10 cellular contexts compared by ENCODE assay signal in the genomic region with DNA sequence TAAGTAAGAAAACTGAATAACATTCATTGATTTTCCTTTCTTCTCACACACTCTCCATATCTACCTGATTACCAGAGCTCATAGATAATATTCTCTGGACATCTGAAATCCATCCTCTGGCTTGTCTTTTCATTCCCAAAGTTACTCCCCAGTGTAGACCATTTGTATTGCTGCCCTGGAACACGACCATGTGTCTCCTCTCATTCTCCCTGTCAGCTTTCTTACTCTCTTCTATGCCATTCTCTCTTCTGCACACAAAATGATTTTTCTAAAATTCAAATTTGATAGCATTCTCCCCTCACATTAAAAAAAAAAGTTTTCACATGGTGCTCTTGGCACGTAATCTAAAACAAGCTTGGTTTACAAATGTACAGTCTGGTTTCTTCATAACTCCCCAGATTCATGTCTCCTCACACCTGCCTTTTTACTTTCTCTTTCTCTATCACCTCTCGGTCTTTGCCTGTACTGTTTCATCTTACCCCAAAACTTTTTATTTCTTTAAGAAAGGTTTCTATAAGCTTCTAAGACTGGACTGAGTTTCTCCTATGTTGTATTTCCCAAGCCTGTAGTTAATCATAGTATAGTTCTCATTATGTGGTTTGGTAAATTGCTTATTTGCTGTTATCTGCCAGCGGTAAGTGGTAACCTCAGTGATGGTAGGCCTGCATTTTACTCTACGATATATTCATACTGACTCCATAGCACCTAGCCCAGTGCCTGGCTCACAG. TPM values are rescaled to one million over a fixed set of nuclear protein-coding genes. Genes with fewer than 3 reads are reported as not detected.
DNase-seq lines count a peak whose midpoint lies in the region; ATAC-seq and TF ChIP-seq lines count a peak whose summit lies in the region.
"Had no signal": no experiment of that assay in that cellular context is flagged by ENCODE, and none has a peak within 500 bp of the region (broad histone marks: within the 10 kb centered on the region; RNA-seq: fewer than 3 reads in every experiment).

No MANE protein-coding gene starts in this region.

- no peaks in the 10 kb centered on the region for H3K9me3 ChIP-seq in breast epithelium
- no peaks in the 10 kb centered on the region for H3K9me3 ChIP-seq in SU-DHL-6 (ENCODE audit: insufficient read depth, low read length)
- H3K9me3 ChIP-seq in A673 (ENCODE audit: low read depth, low read length, poor library complexity, severe bottlenecking): no peaks in the 10 kb centered on the region

- BruUV-seq in MCF 10A (replicated peaks; lab: Mats Ljungman, UMichigan) (no TSS peak), A673 (replicated peaks; lab: Mats Ljungman, UMichigan) (no TSS peak)

- no peak for TF ChIP-seq POLR2A in breast epithelium (IDR thresholded peaks at IDR 0.05)

- no peaks in the 10 kb centered on the region for H3K4me1 ChIP-seq in breast epithelium
- peaks cover 3% of the 10 kb centered on the region for H3K4me1 ChIP-seq in A673 (ENCODE audit: insufficient read depth, low read length, poor library complexity, severe bottlenecking)

- H3K27me3 ChIP-seq in breast epithelium: no peaks in the 10 kb centered on the region
- H3K27me3 ChIP-seq in SU-DHL-6 (ENCODE audit: low read length): no peaks in the 10 kb centered on the region
- H3K27me3 ChIP-seq in A673 (replicated peaks; ENCODE audit: insufficient read depth, low read depth, low read length, poor library complexity): no peaks in the 10 kb centered on the region

- H3K79me2 ChIP-seq in SU-DHL-6 (ENCODE audit: insufficient read depth, low read length): no peaks in the 10 kb centered on the region

- no peak overlapping the region for H3K9ac ChIP-seq in SU-DHL-6 (ENCODE audit: low read length)
- H3K9ac ChIP-seq: GM23248 had no signal

- TF ChIP-seq CTCF in MCF 10A (IDR thresholded peaks at IDR 0.05; ENCODE audit: unreplicated experiment) (no peak), breast epithelium (IDR thresholded peaks at IDR 0.05) (no peak), SU-DHL-6 (IDR thresholded peaks at IDR 0.05; ENCODE audit: insufficient read depth, low read length, poor library complexity, severe bottlenecking) (no peak), A673 (conservative IDR thresholded peaks at IDR 0.05; ENCODE audit: low read depth, low read length) (no peak)

- no peaks in the 10 kb centered on the region for H3K9me3 Mint-ChIP-seq in MCF 10A (ENCODE audit: unreplicated experiment)

- POLR2A ChIA-PET in MCF 10A (lab: Yijun Ruan, JAX): interaction anchor here (0.8 to 0.9 kb wide), 2 partner anchors 40 to 51 kb away, joined by 3 to 4 read pairs; no protein-coding TSS in a partner anchor
- POLR2A ChIA-PET in A673 (lab: Charles Lee; ENCODE audit: low non-redundant PET): no interaction called here

- no peak overlapping the region for H3K27ac Mint-ChIP-seq in MCF 10A (ENCODE audit: low read depth, unreplicated experiment)

- H3K27ac ChIP-seq in breast epithelium (no peak overlapping the region), SU-DHL-6 (ENCODE audit: low read depth, low read length) (no peak overlapping the region), A673 (ENCODE audit: low read depth, low read length, poor library complexity, severe bottlenecking) (no peak overlapping the region)
- H3K27ac ChIP-seq: GM23248 had no signal

- no peaks in the 10 kb centered on the region for H3K27me3 Mint-ChIP-seq in MCF 10A (ENCODE audit: insufficient read depth, unreplicated experiment)

- CTCF ChIA-PET in MCF 10A (lab: Yijun Ruan, JAX): interaction anchor here (0.6 to 1.8 kb wide), 5 partner anchors 19 to 805 kb away, joined by 3 to 4 read pairs (median 4); no protein-coding TSS in a partner anchor
- CTCF ChIA-PET in A673 (lab: Charles Lee): no interaction called here

- no peaks in the 10 kb centered on the region for H4K20me1 ChIP-seq in SU-DHL-6 (ENCODE audit: low read depth, low read length)

- H3K36me3 ChIP-seq in breast epithelium: no peaks in the 10 kb centered on the region
- H3K36me3 ChIP-seq in SU-DHL-6 (ENCODE audit: low read length): no peaks in the 10 kb centered on the region
- H3K36me3 ChIP-seq in A673 (ENCODE audit: insufficient read depth, low read length, poor library complexity, severe bottlenecking): no peaks in the 10 kb centered on the region

- DNase-seq in MCF 10A (ENCODE audit: unreplicated experiment): peak; percentile 22
- no peak for DNase-seq in breast epithelium (ENCODE audit: low spot score in 2 of 2)
- no peak for DNase-seq in cerebellar nuclear complex (lab: John Stamatoyannopoulos, UW)
- DNase-seq in A673 (ENCODE audit: low spot score): no peak
- no peak for DNase-seq in D341Med (ENCODE audit: low spot score)
- DNase-seq in stimulated activated naive CD4-positive, alpha-beta T cell treated with Interleukin-2 at 50 U/mL for 16 hours (lab: John Stamatoyannopoulos, UW): no peak
- DNase-seq: GM23248, midbrain had no signal

- H3K9me2 ChIP-seq in SU-DHL-6 (replicated peaks; ENCODE audit: insufficient read depth, low read length): no peaks in the 10 kb centered on the region

- no peaks in the 10 kb centered on the region for H3K4me1 Mint-ChIP-seq in MCF 10A (ENCODE audit: insufficient read depth, unreplicated experiment)

- ATAC-seq in HG03066 (IDR thresholded peaks at IDR 0.05; ENCODE audit: low read depth, unreplicated experiment): peak; percentile 80

- H3F3A ChIP-seq in SU-DHL-6 (ENCODE audit: insufficient read depth): no peaks in the 10 kb centered on the region

- H3K4me2 ChIP-seq in SU-DHL-6 (ENCODE audit: low read depth, low read length, poor library complexity, severe bottlenecking): peak overlapping the region; percentile 39

- H3K4me3 ChIP-seq in breast epithelium: no peak overlapping the region
- H3K4me3 ChIP-seq in SU-DHL-6 (ENCODE audit: insufficient read depth, low read length, poor library complexity, severe bottlenecking): peak overlapping the region; percentile 10
- H3K4me3 ChIP-seq in A673 (ENCODE audit: low read depth, low read length, poor library complexity, severe bottlenecking): no peak overlapping the region
- H3K4me3 ChIP-seq: GM23248 had no signal

- intact Hi-C loops in MCF 10A (cut with micrococcal nuclease): no loop called here
- intact Hi-C loops in breast epithelium (cut with DNase I; ENCODE audit: low total_unique reads): no loop called here
- intact Hi-C loops in A673 (cut with micrococcal nuclease; ENCODE audit: unreplicated experiment): no loop called here

- peak overlapping the region; percentile 62 for H2AFZ ChIP-seq in SU-DHL-6 (ENCODE audit: low read depth, low read length, severe bottlenecking)
- H2AFZ ChIP-seq: GM23248 had no signal

- no peaks in the 10 kb centered on the region for H3K36me3 Mint-ChIP-seq in MCF 10A (ENCODE audit: insufficient read depth, unreplicated experiment)

- H3K4me3 Mint-ChIP-seq in MCF 10A (ENCODE audit: unreplicated experiment): no peak overlapping the region

RNA-seq across cellular contexts. Expression of a gene that starts 31.2 kb away (rescaled TPM):
- not detected in 2 replicates for total RNA-seq in MCF 10A (2022)
- total RNA-seq in breast epithelium: 10 to 100 TPM in 1 of 3 donors, 1 to 10 TPM in 1, under 1 TPM in 1; 0.33 to 27.1 (median 2.6) TPM
- 22.4 and 25.0 TPM in 2 replicates for total RNA-seq in A673 (2021)
- total RNA-seq: GM23248 had no signal
